20 cellular contexts compared by ENCODE assay signal in the genomic region with DNA sequence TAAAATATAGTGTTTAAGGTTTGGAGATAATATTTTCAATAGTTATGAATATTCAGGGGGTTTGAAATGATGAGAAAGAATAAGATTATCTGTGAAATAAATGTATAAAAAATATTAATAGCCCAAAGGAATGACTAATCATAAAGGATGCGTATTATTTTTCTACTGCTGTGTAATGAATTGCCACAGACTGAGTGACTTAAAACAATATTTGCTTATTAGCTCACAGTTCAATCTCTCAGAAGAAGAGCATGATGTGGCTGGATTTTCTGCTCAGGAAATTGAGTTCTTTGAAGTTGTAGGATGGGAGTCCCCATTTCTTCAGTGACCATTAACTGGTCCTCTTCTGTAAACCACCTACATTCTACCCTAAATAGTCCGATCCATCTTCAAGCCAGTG.
DNase-seq lines count a peak whose midpoint lies in the region; ATAC-seq and TF ChIP-seq lines count a peak whose summit lies in the region.
"Had no signal": no experiment of that assay in that cellular context is flagged by ENCODE, and none has a peak within 500 bp of the region (broad histone marks: within the 10 kb centered on the region; RNA-seq: fewer than 3 reads in every experiment).

No MANE protein-coding gene starts in this region.

- intact Hi-C loops in PC-3 (cut with micrococcal nuclease) = no loop called here
- intact Hi-C loops in activated naive CD4-positive, alpha-beta T cell treated with anti-CD3 and anti-CD28 coated beads for 36 hours (cut with micrococcal nuclease) = no loop called here

- no peaks in the 10 kb centered on the region for H3F3A ChIP-seq in PC-3 (ENCODE audit: low read length, unreplicated experiment)

- peak; percentile 56 for ATAC-seq in PC-3
- no peak for ATAC-seq in esophagus mucosa
- ATAC-seq: A549; CD8-positive, alpha-beta T cell had no signal

- H3K27me3 ChIP-seq in PC-3 (ENCODE audit: low read length) (no peaks in the 10 kb centered on the region), brain microvascular endothelial cell (replicated peaks) (no peaks in the 10 kb centered on the region)
- H3K27me3 ChIP-seq: BLaER1 treated with 17β-estradiol and CSF1 and Interleukin-3, amounts not matched to agents 10 nM and 100 nM had no signal

- in situ Hi-C loops in brain microvascular endothelial cell (cut with HindIII; ENCODE audit: low pct_ligation_motif_present, low sequenced_read_pairs) = no loop called here

- H3K4me1 ChIP-seq in PC-3 (ENCODE audit: insufficient read depth, low read length) = no peaks in the 10 kb centered on the region
- H3K4me1 ChIP-seq: A549, Caco-2 had no signal

- no peaks in the 10 kb centered on the region for H4K20me1 ChIP-seq in PC-3 (ENCODE audit: low read length)
- H4K20me1 ChIP-seq: BLaER1 treated with 17β-estradiol and CSF1 and Interleukin-3, amounts not matched to agents 10 nM and 100 nM had no signal

- H3K9me2 ChIP-seq in PC-3 (replicated peaks; ENCODE audit: low read length) = no peaks in the 10 kb centered on the region

- DNase-seq in DMS53 (lab: John Stamatoyannopoulos, UW) = peak; percentile 75
- peak; percentile 22 for DNase-seq in PC-3
- peak; percentile 2 for DNase-seq in brain microvascular endothelial cell
- DNase-seq in epithelial cell of esophagus (ENCODE audit: low read depth) = peak; percentile 57
- no peak for DNase-seq in DMS79 (lab: John Stamatoyannopoulos, UW)
- DNase-seq in activated naive CD4-positive, alpha-beta T cell treated with anti-CD3 and anti-CD28 coated beads for 36 hours = no peak
- DNase-seq: AML-193; Caco-2; CD4-positive, alpha-beta T cell; CD8-positive, alpha-beta T cell; DMS 273 treated with DMSO at 0.1 percent for 48 hours; DMS153; DMS79 treated with DMSO at 0.1 percent for 48 hours; GF-D8 had no signal

- CTCF ChIA-PET in PC-3 (lab: Charles Lee) = no interaction called here
- CTCF ChIA-PET in activated naive CD4-positive, alpha-beta T cell treated with anti-CD3 and anti-CD28 coated beads for 36 hours (lab: Charles Lee) = no interaction called here

- TF ChIP-seq CTCF in PC-3 (conservative IDR thresholded peaks at IDR 0.05; ENCODE audit: low read depth, low read length) (no peak), brain microvascular endothelial cell (IDR thresholded peaks at IDR 0.05; ENCODE audit: low read depth, low read length, missing control alignments) (no peak), epithelial cell of esophagus (IDR thresholded peaks at IDR 0.05; ENCODE audit: insufficient read depth, low read depth, low read length, missing control alignments) (no peak)

- H3K27ac ChIP-seq in PC-3 (ENCODE audit: low read length) = peak overlapping the region; percentile 67
- no peak overlapping the region for H3K27ac ChIP-seq in brain microvascular endothelial cell
- H3K27ac ChIP-seq: 22Rv1; A549; BLaER1 treated with 17β-estradiol and CSF1 and Interleukin-3, amounts not matched to agents 10 nM and 100 nM; C4-2B had no signal

- H3K9me3 ChIP-seq in PC-3 (ENCODE audit: low read length) = no peaks in the 10 kb centered on the region
- H3K9me3 ChIP-seq: A549, Caco-2 had no signal

- no TSS peak for BruUV-seq in PC-3 (replicated peaks; lab: Mats Ljungman, UMichigan)

- H3K79me2 ChIP-seq in PC-3 (ENCODE audit: low read length) = no peaks in the 10 kb centered on the region

- H3K27me3 Mint-ChIP-seq in activated naive CD4-positive, alpha-beta T cell treated with anti-CD3 and anti-CD28 coated beads for 36 hours (ENCODE audit: low read depth) = no peaks in the 10 kb centered on the region
- H3K27me3 Mint-ChIP-seq: B cell; CD4-positive, alpha-beta T cell had no signal

- 0 out of 2 replicates have a peak overlapping the region, but pooled peaks have one; percentile 27 for H3K9ac ChIP-seq in PC-3 (ENCODE audit: low read length)
- H3K9ac ChIP-seq: BLaER1 treated with 17β-estradiol and CSF1 and Interleukin-3, amounts not matched to agents 10 nM and 100 nM had no signal

- H3K9me3 Mint-ChIP-seq in activated naive CD4-positive, alpha-beta T cell treated with anti-CD3 and anti-CD28 coated beads for 36 hours = peaks cover 2% of the 10 kb centered on the region

- no peak overlapping the region for H2AFZ ChIP-seq in PC-3 (ENCODE audit: low read length)

- POLR2A ChIA-PET in PC-3 (lab: Charles Lee; ENCODE audit: unreplicated experiment) = no interaction called here

- H3K4me3 Mint-ChIP-seq in activated naive CD4-positive, alpha-beta T cell treated with anti-CD3 and anti-CD28 coated beads for 36 hours = no peak overlapping the region
- H3K4me3 Mint-ChIP-seq: B cell; CD4-positive, alpha-beta T cell; CD8-positive, alpha-beta T cell had no signal

- no peak overlapping the region for H3K27ac Mint-ChIP-seq in activated naive CD4-positive, alpha-beta T cell treated with anti-CD3 and anti-CD28 coated beads for 36 hours
- H3K27ac Mint-ChIP-seq: B cell; CD4-positive, alpha-beta T cell; CD8-positive, alpha-beta T cell had no signal

- 0 out of 2 replicates have a peak overlapping the region, but pooled peaks have one; percentile 26 for H3K4me2 ChIP-seq in PC-3 (ENCODE audit: low read length)
- H3K4me2 ChIP-seq: A549; BLaER1 treated with 17β-estradiol and CSF1 and Interleukin-3, amounts not matched to agents 10 nM and 100 nM had no signal

- no peak overlapping the region for H3K4me3 ChIP-seq in PC-3 (ENCODE audit: low read length)
- no peak overlapping the region for H3K4me3 ChIP-seq in brain microvascular endothelial cell (ENCODE audit: low read depth, low read length)
- no peak overlapping the region for H3K4me3 ChIP-seq in epithelial cell of esophagus (ENCODE audit: low read length)
- H3K4me3 ChIP-seq: A549; BLaER1 treated with 17β-estradiol and CSF1 and Interleukin-3, amounts not matched to agents 10 nM and 100 nM had no signal

- H3K4me1 Mint-ChIP-seq in activated naive CD4-positive, alpha-beta T cell treated with anti-CD3 and anti-CD28 coated beads for 36 hours (ENCODE audit: low read depth) = no peaks in the 10 kb centered on the region
- H3K4me1 Mint-ChIP-seq: B cell had no signal

- no peaks in the 10 kb centered on the region for H3K36me3 Mint-ChIP-seq in activated naive CD4-positive, alpha-beta T cell treated with anti-CD3 and anti-CD28 coated beads for 36 hours (ENCODE audit: low read depth)
- H3K36me3 Mint-ChIP-seq: CD8-positive, alpha-beta T cell had no signal

- no peaks in the 10 kb centered on the region for H3K36me3 ChIP-seq in PC-3 (ENCODE audit: low read depth, low read length)
- H3K36me3 ChIP-seq in brain microvascular endothelial cell (replicated peaks) = no peaks in the 10 kb centered on the region
- H3K36me3 ChIP-seq: BLaER1 treated with 17β-estradiol and CSF1 and Interleukin-3, amounts not matched to agents 10 nM and 100 nM had no signal

Comparison
In these comparisons a context has a peak if more than half of its experiments do, and no peak if none do; other contexts are left out.
1. DNase-seq: peak in DMS53 (single experiment), PC-3 (single experiment), brain microvascular endothelial cell (single experiment) and epithelial cell of esophagus (single experiment); none in DMS79 (single experiment) and activated naive CD4-positive, alpha-beta T cell treated with anti-CD3 and anti-CD28 coated beads for 36 hours (single experiment).